ENCODE assay signal across 11 cellular contexts in genomic region chr12:131869871-131870418, GRCh38. TPM values are rescaled to one million over a fixed set of nuclear protein-coding genes. Genes with fewer than 3 reads are reported as not detected.
DNase-seq lines count a peak whose midpoint lies in the region; ATAC-seq and TF ChIP-seq lines count a peak whose summit lies in the region.
"Had no signal": no experiment of that assay in that cellular context is flagged by ENCODE, and none has a peak within 500 bp of the region (broad histone marks: within the 10 kb centered on the region; RNA-seq: fewer than 3 reads in every experiment).

No MANE protein-coding gene starts in this region.

- peaks cover 0 to 28% (median 0%) of the 10 kb centered on the region in 6 donors for H3K4me1 ChIP-seq in spleen

- 66 to 74% (median 70%) methylated on average over 16 of the region's 16 CpGs for WGBS in spleen, 5 donors

- H3K27me3 ChIP-seq in spleen (replicated peaks in 1 of 7) = no peaks in the 10 kb centered on the region

- no peak overlapping the region for H3K27ac ChIP-seq in spleen

- TF ChIP-seq POLR2A in spleen (IDR thresholded peaks at IDR 0.05) = no peak

- no peak for TF ChIP-seq CTCF in fibroblast of villous mesenchyme (IDR thresholded peaks at IDR 0.05; ENCODE audit: insufficient read depth, low read depth, low read length)
- no peak for TF ChIP-seq CTCF in spleen (IDR thresholded peaks at IDR 0.05 in 8 of 11, conservative IDR thresholded peaks at IDR 0.05 in 3 of 11)

- peaks cover 0 to 7% (median 0%) of the 10 kb centered on the region in 8 donors for H3K9me3 ChIP-seq in spleen

- H3K36me3 ChIP-seq in spleen = no peaks in the 10 kb centered on the region

- intact Hi-C loops in spleen (cut with DNase I; ENCODE audit: low total_unique reads) (no loop called here), left ventricle myocardium superior (cut with micrococcal nuclease) (no loop called here)

- ATAC-seq in SK-N-SH treated with all-trans-retinoic acid at 6 μM for 48 hours = peak; percentile 68
- ATAC-seq in GM21390 (IDR thresholded peaks at IDR 0.05; ENCODE audit: unreplicated experiment) = no peak
- ATAC-seq in left ventricle myocardium superior = no peak

- DNase-seq in 8988T = peak; percentile 75
- peak; percentile 66 for DNase-seq in HCEC 1CT
- DNase-seq in fibroblast of villous mesenchyme (ENCODE audit: low read depth) = peak; percentile 57
- no peak for DNase-seq in spleen
- DNase-seq in activated naive CD4-positive, alpha-beta T cell treated with anti-CD3 and anti-CD28 coated beads, Interleukin-2, amount 50 U/mL, for 16 hours = no peak
- no peak for DNase-seq in left ventricle myocardium superior
- DNase-seq: activated CD4-positive, alpha-beta T cell treated with anti-CD3 and anti-CD28 coated beads, Interleukin-2, amount 10 ng/mL, durations not matched to agents 24 days and 14 days; AML-193 had no signal

- H3K4me3 ChIP-seq in fibroblast of villous mesenchyme (ENCODE audit: low read depth, low read length) (no peak overlapping the region), spleen (no peak overlapping the region)
- H3K4me3 ChIP-seq: lung had no signal

TF ChIP-seq in SK-N-SH treated with all-trans-retinoic acid at 6 μM for 48 hours, 23 proteins besides CTCF, POLR2A, EP300 and RAD21:
- no peak for TF ChIP-seq ZFP30 (CRISPR knock-in tag; IDR thresholded peaks at IDR 0.05)
- no peak for TF ChIP-seq ZC3H10 (CRISPR knock-in tag; IDR thresholded peaks at IDR 0.05)
- no peak for TF ChIP-seq TOX (CRISPR knock-in tag; IDR thresholded peaks at IDR 0.05; ENCODE audit: borderline replicate concordance)
- no peak for TF ChIP-seq GLIS3 (CRISPR knock-in tag; IDR thresholded peaks at IDR 0.05)
- no peak for TF ChIP-seq RARB (CRISPR knock-in tag; IDR thresholded peaks at IDR 0.05)
- no peak for TF ChIP-seq SNAI2 (CRISPR knock-in tag; IDR thresholded peaks at IDR 0.05)
- no peak for TF ChIP-seq ZFP3 (CRISPR knock-in tag; IDR thresholded peaks at IDR 0.05)
- no peak for TF ChIP-seq PATZ1 (CRISPR knock-in tag; IDR thresholded peaks at IDR 0.05; ENCODE audit: borderline replicate concordance)
- TF ChIP-seq OSR1 (CRISPR knock-in tag; IDR thresholded peaks at IDR 0.05) = no peak
- no peak for TF ChIP-seq CSDC2 (CRISPR knock-in tag; IDR thresholded peaks at IDR 0.05)
- TF ChIP-seq ZNF565 (CRISPR knock-in tag; conservative IDR thresholded peaks at IDR 0.05; ENCODE audit: low read depth) = no peak
- TF ChIP-seq BACH2 (CRISPR knock-in tag; IDR thresholded peaks at IDR 0.05; ENCODE audit: borderline replicate concordance) = no peak

RNA-seq across cellular contexts. Expression of gene ULK1, which starts 24.5 kb away (rescaled TPM):
- total RNA-seq in fibroblast of villous mesenchyme (9.3 and 11.7 TPM in 2 replicates), spleen (10 to 100 TPM; 30.2 to 60.7 (median 55.0) TPM), left ventricle myocardium superior (64.0 TPM)
- 10 to 100 TPM in 2 of 3 donors, 1 to 10 TPM in 1; 9.9 to 35.1 (median 25.3) TPM for polyA plus RNA-seq in spleen

RNA-seq across cellular contexts. Expression of gene MMP17, which starts 41.8 kb away (rescaled TPM):
- total RNA-seq in fibroblast of villous mesenchyme (8.6 and 13.9 TPM in 2 replicates), spleen (1 to 10 TPM; 1.4 to 4.7 (median 3.2) TPM), left ventricle myocardium superior (0.47 TPM)
- polyA plus RNA-seq in spleen = 1 to 10 TPM; 2.7 to 8.4 (median 4.3) TPM

RNA-seq across cellular contexts. Expression of gene PUS1, which starts 59.1 kb away (rescaled TPM):
- total RNA-seq in fibroblast of villous mesenchyme (10.0 and 13.0 TPM in 2 replicates), spleen (10 to 100 TPM; 16.0 to 42.7 (median 23.3) TPM), left ventricle myocardium superior (5.6 TPM)
- 10 to 100 TPM; 30.0 to 46.5 (median 41.3) TPM for polyA plus RNA-seq in spleen

Comparison
In these comparisons a context has a peak if more than half of its experiments do, and no peak if none do; other contexts are left out.
1. DNase-seq: peak in 8988T (single experiment), HCEC 1CT (single experiment) and fibroblast of villous mesenchyme (single experiment); none in spleen (single experiment), activated naive CD4-positive, alpha-beta T cell treated with anti-CD3 and anti-CD28 coated beads, Interleukin-2, amount 50 U/mL, for 16 hours (single experiment) and left ventricle myocardium superior (single experiment).